In the genomic region with DNA sequence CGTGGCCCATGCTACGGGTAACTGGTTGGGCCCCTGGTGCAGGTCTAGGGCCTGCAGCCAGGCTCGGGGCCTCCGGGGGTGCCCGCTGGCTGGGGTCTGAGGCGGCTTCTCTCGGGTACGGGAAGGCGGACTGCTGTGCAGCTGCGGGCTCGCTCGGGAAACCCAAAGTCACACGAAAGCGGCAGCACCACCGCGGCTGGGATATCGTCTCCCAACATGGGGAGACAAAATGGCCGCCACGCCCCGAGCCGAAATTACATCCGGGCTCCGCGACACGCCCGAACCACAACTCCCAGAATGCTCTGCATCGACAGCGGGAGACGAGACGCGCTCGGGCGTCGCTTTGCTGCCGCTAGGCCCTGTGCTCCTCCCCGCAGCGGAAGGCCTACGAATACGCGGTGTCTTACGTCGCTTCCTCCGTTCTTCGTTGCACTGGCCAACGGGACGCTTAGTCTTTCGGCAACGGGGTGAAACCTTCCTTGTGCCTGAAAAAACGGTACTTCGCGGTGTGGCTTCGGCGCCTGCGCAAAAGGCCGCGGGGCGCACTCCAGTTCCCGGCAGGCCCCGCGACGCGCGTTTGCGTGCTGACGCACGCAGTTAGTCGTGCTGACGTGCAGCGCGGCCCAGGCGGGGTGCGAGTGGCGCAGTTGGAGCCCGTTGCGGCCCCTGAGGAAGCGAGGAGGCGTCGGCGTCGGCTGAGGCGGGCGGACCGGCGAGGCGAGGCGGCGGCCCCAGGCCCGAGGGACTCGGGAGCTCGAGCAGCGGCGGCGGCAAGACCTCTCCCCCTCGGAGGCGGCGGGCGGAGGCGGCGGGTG, we compare ENCODE assay signal across 1 cellular context.
TF ChIP-seq lines count a peak whose summit lies in the region.

A gene (plus strand): TSS at position 604 of the 815 bp plus-strand sequence. CDS start 3,727 bp downstream, outside the sequence.

TF ChIP-seq in HepG2, 621 proteins besides CTCF, POLR2A, EP300 and RAD21 (continued from another document and continues in another):
- TF ChIP-seq, protein P1, sequence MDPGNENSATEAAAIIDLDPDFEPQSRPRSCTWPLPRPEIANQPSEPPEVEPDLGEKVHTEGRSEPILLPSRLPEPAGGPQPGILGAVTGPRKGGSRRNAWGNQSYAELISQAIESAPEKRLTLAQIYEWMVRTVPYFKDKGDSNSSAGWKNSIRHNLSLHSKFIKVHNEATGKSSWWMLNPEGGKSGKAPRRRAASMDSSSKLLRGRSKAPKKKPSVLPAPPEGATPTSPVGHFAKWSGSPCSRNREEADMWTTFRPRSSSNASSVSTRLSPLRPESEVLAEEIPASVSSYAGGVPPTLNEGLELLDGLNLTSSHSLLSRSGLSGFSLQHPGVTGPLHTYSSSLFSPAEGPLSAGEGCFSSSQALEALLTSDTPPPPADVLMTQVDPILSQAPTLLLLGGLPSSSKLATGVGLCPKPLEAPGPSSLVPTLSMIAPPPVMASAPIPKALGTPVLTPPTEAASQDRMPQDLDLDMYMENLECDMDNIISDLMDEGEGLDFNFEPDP (CRISPR knock-in tag; conservative IDR thresholded peaks at IDR 0.05) = 0 out of 2 replicates have a peak, but pooled peaks have one; percentile 43
- TF ChIP-seq TBX2 (CRISPR knock-in tag; IDR thresholded peaks at IDR 0.05; ENCODE audit: borderline replicate concordance) (peak; percentile 91), CBFB (CRISPR knock-in tag; IDR thresholded peaks at IDR 0.05) (0 out of 2 replicates have a peak, but pooled peaks have one; percentile 36), CAMTA2 (CRISPR knock-in tag; IDR thresholded peaks at IDR 0.05; ENCODE audit: borderline replicate concordance) (no peak), ELF1 (CRISPR knock-in tag; IDR thresholded peaks at IDR 0.05) (peak; percentile 88), ZNF3 (CRISPR knock-in tag; IDR thresholded peaks at IDR 0.05) (no peak), BORCS8-MEF2B (CRISPR knock-in tag; IDR thresholded peaks at IDR 0.05) (peak; percentile 70; the same call in 1 of the 2 replicates), MED1 (CRISPR knock-in tag; IDR thresholded peaks at IDR 0.05) (peak; percentile 45; the same call in 1 of the 2 replicates), BCL6 (CRISPR knock-in tag; IDR thresholded peaks at IDR 0.05) (no peak), ZNF552 (CRISPR knock-in tag; IDR thresholded peaks at IDR 0.05; ENCODE audit: borderline replicate concordance) (no peak), ZMAT3 (CRISPR knock-in tag; conservative IDR thresholded peaks at IDR 0.05) (peak; percentile 67; the same call in 1 of the 2 replicates), ZFP37 (CRISPR knock-in tag; IDR thresholded peaks at IDR 0.05; ENCODE audit: borderline replicate concordance) (peak; percentile 48; the same call in 1 of the 2 replicates), ZNF556 (CRISPR knock-in tag; IDR thresholded peaks at IDR 0.05; ENCODE audit: borderline replicate concordance) (peak; percentile 83), NFE2 (CRISPR knock-in tag; IDR thresholded peaks at IDR 0.05) (no peak), TP53 (CRISPR knock-in tag; conservative IDR thresholded peaks at IDR 0.05) (0 out of 2 replicates have a peak, but pooled peaks have one; percentile 35), ARID2 (CRISPR knock-in tag; IDR thresholded peaks at IDR 0.05; ENCODE audit: borderline replicate concordance) (no peak), RFXAP (CRISPR knock-in tag; IDR thresholded peaks at IDR 0.05; ENCODE audit: borderline replicate concordance) (0 out of 2 replicates have a peak, but pooled peaks have one; percentile 58), ZNF589 (CRISPR knock-in tag; conservative IDR thresholded peaks at IDR 0.05) (0 out of 2 replicates have a peak, but pooled peaks have one; percentile 28), MAFF (IDR thresholded peaks at IDR 0.05; ENCODE audit: low read depth, low read length) (peak; percentile 49; the same call in 1 of the 2 replicates), ISL2 (CRISPR knock-in tag; IDR thresholded peaks at IDR 0.05) (peak; percentile 76; the same call in 1 of the 2 replicates), FOXA3 (CRISPR knock-in tag; IDR thresholded peaks at IDR 0.05) (peak; percentile 8), ZNF703 (CRISPR knock-in tag; IDR thresholded peaks at IDR 0.05; ENCODE audit: borderline replicate concordance) (no peak; the same call in 1 of the 2 replicates), ELF3 (CRISPR knock-in tag; IDR thresholded peaks at IDR 0.05) (peak; percentile 9; the same call in 1 of the 2 replicates), ZNF354B (CRISPR knock-in tag; IDR thresholded peaks at IDR 0.05) (peak; percentile 74; the same call in 1 of the 2 replicates), RNF2 (conservative IDR thresholded peaks at IDR 0.05; ENCODE audit: low read depth) (peak; percentile 96), FIP1L1 (IDR thresholded peaks at IDR 0.05; ENCODE audit: borderline replicate concordance, insufficient read depth, low read depth, low read length) (0 out of 2 replicates have a peak, but pooled peaks have one; percentile 44), GABPB1 (CRISPR knock-in tag; IDR thresholded peaks at IDR 0.05) (peak; percentile 93), NFYB (CRISPR knock-in tag; IDR thresholded peaks at IDR 0.05) (0 out of 2 replicates have a peak, but pooled peaks have one; percentile 18), ADNP (CRISPR knock-in tag; IDR thresholded peaks at IDR 0.05) (no peak)
- TF ChIP-seq, protein P2, sequence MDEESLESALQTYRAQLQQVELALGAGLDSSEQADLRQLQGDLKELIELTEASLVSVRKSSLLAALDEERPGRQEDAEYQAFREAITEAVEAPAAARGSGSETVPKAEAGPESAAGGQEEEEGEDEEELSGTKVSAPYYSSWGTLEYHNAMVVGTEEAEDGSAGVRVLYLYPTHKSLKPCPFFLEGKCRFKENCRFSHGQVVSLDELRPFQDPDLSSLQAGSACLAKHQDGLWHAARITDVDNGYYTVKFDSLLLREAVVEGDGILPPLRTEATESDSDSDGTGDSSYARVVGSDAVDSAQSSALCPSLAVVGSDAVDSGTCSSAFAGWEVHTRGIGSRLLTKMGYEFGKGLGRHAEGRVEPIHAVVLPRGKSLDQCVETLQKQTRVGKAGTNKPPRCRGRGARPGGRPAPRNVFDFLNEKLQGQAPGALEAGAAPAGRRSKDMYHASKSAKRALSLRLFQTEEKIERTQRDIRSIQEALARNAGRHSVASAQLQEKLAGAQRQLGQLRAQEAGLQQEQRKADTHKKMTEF (CRISPR knock-in tag; IDR thresholded peaks at IDR 0.05) = peak; percentile 74; the same call in 1 of the 2 replicates
- TF ChIP-seq, protein P3, sequence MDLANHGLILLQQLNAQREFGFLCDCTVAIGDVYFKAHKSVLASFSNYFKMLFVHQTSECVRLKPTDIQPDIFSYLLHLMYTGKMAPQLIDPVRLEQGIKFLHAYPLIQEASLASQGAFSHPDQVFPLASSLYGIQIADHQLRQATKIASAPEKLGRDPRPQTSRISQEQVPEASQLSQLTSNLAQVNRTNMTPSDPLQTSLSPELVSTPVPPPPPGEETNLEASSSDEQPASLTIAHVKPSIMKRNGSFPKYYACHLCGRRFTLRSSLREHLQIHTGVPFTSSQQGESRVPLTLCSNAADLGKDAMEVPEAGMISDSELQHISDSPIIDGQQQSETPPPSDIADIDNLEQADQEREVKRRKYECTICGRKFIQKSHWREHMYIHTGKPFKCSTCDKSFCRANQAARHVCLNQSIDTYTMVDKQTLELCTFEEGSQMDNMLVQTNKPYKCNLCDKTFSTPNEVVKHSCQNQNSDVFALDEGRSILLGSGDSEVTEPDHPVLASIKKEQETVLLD (CRISPR knock-in tag; IDR thresholded peaks at IDR 0.05; ENCODE audit: low read depth) = peak; percentile 88
- TF ChIP-seq, protein P4, sequence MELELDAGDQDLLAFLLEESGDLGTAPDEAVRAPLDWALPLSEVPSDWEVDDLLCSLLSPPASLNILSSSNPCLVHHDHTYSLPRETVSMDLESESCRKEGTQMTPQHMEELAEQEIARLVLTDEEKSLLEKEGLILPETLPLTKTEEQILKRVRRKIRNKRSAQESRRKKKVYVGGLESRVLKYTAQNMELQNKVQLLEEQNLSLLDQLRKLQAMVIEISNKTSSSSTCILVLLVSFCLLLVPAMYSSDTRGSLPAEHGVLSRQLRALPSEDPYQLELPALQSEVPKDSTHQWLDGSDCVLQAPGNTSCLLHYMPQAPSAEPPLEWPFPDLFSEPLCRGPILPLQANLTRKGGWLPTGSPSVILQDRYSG (CRISPR knock-in tag; IDR thresholded peaks at IDR 0.05) = 0 out of 2 replicates have a peak, but pooled peaks have one; percentile 78
- TF ChIP-seq, protein P5, sequence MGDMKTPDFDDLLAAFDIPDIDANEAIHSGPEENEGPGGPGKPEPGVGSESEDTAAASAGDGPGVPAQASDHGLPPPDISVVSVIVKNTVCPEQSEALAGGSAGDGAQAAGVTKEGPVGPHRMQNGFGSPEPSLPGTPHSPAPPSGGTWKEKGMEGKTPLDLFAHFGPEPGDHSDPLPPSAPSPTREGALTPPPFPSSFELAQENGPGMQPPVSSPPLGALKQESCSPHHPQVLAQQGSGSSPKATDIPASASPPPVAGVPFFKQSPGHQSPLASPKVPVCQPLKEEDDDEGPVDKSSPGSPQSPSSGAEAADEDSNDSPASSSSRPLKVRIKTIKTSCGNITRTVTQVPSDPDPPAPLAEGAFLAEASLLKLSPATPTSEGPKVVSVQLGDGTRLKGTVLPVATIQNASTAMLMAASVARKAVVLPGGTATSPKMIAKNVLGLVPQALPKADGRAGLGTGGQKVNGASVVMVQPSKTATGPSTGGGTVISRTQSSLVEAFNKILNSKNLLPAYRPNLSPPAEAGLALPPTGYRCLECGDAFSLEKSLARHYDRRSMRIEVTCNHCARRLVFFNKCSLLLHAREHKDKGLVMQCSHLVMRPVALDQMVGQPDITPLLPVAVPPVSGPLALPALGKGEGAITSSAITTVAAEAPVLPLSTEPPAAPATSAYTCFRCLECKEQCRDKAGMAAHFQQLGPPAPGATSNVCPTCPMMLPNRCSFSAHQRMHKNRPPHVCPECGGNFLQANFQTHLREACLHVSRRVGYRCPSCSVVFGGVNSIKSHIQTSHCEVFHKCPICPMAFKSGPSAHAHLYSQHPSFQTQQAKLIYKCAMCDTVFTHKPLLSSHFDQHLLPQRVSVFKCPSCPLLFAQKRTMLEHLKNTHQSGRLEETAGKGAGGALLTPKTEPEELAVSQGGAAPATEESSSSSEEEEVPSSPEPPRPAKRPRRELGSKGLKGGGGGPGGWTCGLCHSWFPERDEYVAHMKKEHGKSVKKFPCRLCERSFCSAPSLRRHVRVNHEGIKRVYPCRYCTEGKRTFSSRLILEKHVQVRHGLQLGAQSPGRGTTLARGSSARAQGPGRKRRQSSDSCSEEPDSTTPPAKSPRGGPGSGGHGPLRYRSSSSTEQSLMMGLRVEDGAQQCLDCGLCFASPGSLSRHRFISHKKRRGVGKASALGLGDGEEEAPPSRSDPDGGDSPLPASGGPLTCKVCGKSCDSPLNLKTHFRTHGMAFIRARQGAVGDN (CRISPR knock-in tag; IDR thresholded peaks at IDR 0.05) = peak; percentile 95
- TF ChIP-seq, protein P6, sequence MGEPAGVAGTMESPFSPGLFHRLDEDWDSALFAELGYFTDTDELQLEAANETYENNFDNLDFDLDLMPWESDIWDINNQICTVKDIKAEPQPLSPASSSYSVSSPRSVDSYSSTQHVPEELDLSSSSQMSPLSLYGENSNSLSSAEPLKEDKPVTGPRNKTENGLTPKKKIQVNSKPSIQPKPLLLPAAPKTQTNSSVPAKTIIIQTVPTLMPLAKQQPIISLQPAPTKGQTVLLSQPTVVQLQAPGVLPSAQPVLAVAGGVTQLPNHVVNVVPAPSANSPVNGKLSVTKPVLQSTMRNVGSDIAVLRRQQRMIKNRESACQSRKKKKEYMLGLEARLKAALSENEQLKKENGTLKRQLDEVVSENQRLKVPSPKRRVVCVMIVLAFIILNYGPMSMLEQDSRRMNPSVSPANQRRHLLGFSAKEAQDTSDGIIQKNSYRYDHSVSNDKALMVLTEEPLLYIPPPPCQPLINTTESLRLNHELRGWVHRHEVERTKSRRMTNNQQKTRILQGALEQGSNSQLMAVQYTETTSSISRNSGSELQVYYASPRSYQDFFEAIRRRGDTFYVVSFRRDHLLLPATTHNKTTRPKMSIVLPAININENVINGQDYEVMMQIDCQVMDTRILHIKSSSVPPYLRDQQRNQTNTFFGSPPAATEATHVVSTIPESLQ (CRISPR knock-in tag; conservative IDR thresholded peaks at IDR 0.05) = no peak
- TF ChIP-seq, protein P7, sequence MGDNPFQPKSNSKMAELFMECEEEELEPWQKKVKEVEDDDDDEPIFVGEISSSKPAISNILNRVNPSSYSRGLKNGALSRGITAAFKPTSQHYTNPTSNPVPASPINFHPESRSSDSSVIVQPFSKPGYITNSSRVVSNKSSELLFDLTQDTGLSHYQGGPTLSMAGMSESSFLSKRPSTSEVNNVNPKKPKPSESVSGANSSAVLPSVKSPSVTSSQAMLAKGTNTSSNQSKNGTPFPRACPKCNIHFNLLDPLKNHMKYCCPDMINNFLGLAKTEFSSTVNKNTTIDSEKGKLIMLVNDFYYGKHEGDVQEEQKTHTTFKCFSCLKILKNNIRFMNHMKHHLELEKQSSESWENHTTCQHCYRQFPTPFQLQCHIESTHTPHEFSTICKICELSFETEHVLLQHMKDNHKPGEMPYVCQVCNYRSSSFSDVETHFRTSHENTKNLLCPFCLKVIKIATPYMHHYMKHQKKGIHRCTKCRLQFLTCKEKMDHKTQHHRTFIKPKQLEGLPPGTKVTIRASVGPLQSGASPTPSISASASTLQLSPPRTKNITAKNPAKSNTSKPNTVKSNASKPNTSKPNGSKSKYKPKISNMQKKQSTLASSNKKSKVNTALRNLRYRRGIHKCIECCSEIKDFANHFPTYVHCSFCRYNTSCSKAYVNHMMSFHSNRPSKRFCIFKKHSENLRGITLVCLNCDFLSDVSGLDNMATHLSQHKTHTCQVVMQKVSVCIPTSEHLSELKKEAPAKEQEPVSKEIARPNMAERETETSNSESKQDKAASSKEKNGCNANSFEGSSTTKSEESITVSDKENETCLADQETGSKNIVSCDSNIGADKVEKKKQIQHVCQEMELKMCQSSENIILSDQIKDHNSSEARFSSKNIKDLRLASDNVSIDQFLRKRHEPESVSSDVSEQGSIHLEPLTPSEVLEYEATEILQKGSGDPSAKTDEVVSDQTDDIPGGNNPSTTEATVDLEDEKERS (CRISPR knock-in tag; IDR thresholded peaks at IDR 0.05) = peak; percentile 93
- TF ChIP-seq, protein P8, sequence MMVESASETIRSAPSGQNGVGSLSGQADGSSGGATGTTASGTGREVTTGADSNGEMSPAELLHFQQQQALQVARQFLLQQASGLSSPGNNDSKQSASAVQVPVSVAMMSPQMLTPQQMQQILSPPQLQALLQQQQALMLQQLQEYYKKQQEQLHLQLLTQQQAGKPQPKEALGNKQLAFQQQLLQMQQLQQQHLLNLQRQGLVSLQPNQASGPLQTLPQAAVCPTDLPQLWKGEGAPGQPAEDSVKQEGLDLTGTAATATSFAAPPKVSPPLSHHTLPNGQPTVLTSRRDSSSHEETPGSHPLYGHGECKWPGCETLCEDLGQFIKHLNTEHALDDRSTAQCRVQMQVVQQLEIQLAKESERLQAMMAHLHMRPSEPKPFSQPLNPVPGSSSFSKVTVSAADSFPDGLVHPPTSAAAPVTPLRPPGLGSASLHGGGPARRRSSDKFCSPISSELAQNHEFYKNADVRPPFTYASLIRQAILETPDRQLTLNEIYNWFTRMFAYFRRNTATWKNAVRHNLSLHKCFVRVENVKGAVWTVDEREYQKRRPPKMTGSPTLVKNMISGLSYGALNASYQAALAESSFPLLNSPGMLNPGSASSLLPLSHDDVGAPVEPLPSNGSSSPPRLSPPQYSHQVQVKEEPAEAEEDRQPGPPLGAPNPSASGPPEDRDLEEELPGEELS (CRISPR knock-in tag; IDR thresholded peaks at IDR 0.05) = peak; percentile 30
- TF ChIP-seq, protein P9, sequence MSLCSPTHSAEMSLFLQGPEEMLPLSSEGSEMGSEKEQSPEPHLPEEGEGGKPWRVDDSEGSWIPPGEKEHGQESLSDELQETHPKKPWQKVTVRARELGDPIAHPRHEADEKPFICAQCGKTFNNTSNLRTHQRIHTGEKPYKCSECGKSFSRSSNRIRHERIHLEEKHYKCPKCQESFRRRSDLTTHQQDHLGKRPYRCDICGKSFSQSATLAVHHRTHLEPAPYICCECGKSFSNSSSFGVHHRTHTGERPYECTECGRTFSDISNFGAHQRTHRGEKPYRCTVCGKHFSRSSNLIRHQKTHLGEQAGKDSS (CRISPR knock-in tag; IDR thresholded peaks at IDR 0.05; ENCODE audit: borderline replicate concordance, low read depth) = peak; percentile 90; the same call in 1 of the 2 replicates
